Comparison of ENCODE assay signal across 9 cellular contexts in genomic region chr10:80498039-80498832, GRCh38. TPM values are rescaled to one million over a fixed set of nuclear protein-coding genes. Genes with fewer than 3 reads are reported as not detected.
DNase-seq lines count a peak whose midpoint lies in the region; ATAC-seq and TF ChIP-seq lines count a peak whose summit lies in the region.
"Had no signal": no experiment of that assay in that cellular context is flagged by ENCODE, and none has a peak within 500 bp of the region (broad histone marks: within the 10 kb centered on the region; RNA-seq: fewer than 3 reads in every experiment).

No MANE protein-coding gene starts in this region.

- DNase-seq in T-cell (no peak), epithelial cell of prostate (ENCODE audit: low read depth, low spot score) (no peak), omental fat pad (ENCODE audit: low spot score) (no peak), SIG-M5 (lab: John Stamatoyannopoulos, UW) (no peak)
- DNase-seq: NCI-H1694 treated with DMSO at 0.1 percent for 48 hours had no signal

- peaks cover 0 to 19% (median 6%) of the 10 kb centered on the region in 11 experiments; a peak in 12 of 22 replicates for H3K9me3 ChIP-seq in BLaER1 treated with 17β-estradiol and CSF1 and Interleukin-3, amounts not matched to agents 10 nM and 100 nM (replicated peaks in 1 of 11)

- peaks cover 90 to 100% (median 100%) of the 10 kb centered on the region in 10 experiments for H3K4me1 ChIP-seq in BLaER1 treated with 17β-estradiol and CSF1 and Interleukin-3, amounts not matched to agents 10 nM and 100 nM

- H3K27me3 Mint-ChIP-seq in T-cell, result no peaks in the 10 kb centered on the region

- no peaks in the 10 kb centered on the region for H3K27me3 ChIP-seq in BLaER1 treated with 17β-estradiol and CSF1 and Interleukin-3, amounts not matched to agents 10 nM and 100 nM

- peaks cover 42% of the 10 kb centered on the region for H3K36me3 Mint-ChIP-seq in T-cell

- peaks cover 0 to 8% (median 6%) of the 10 kb centered on the region in 3 donors for H3K9me3 Mint-ChIP-seq in T-cell

- peaks cover 0 to 22% (median 7%) of the 10 kb centered on the region in 11 experiments; a peak in 12 of 22 replicates for H4K20me1 ChIP-seq in BLaER1 treated with 17β-estradiol and CSF1 and Interleukin-3, amounts not matched to agents 10 nM and 100 nM

- CTCF ChIA-PET in T-cell (lab: Charles Lee), result interaction anchor here (0.9 to 1.9 kb wide), 8 partner anchors 8 to 120 kb away, joined by 3 to 6 read pairs (median 4); no protein-coding TSS in a partner anchor

- ATAC-seq in T-cell (replicated peaks in 1 of 4) (peak in 3 of 4 experiments; percentile 10 to 25 (median 14)), omental fat pad (ENCODE audit: low FRiP score) (peak; percentile 9), esophagus mucosa (no peak), GM18870 (IDR thresholded peaks at IDR 0.05; ENCODE audit: unreplicated experiment) (no peak), GM19452 (IDR thresholded peaks at IDR 0.05; ENCODE audit: unreplicated experiment) (no peak)

- peaks cover 98 to 100% (median 99%) of the 10 kb centered on the region in 3 donors for H3K4me1 Mint-ChIP-seq in T-cell

- peak overlapping the region; percentile 53 to 80 (median 62) for H3K4me3 Mint-ChIP-seq in T-cell

- H3K4me3 ChIP-seq in BLaER1 treated with 17β-estradiol and CSF1 and Interleukin-3, amounts not matched to agents 10 nM and 100 nM, result peak overlapping the region in 8 of 10 experiments; percentile 21 to 52 (median 41); a peak in 15 of 20 replicates

- peaks cover 34 to 85% (median 64%) of the 10 kb centered on the region in 11 experiments for H3K36me3 ChIP-seq in BLaER1 treated with 17β-estradiol and CSF1 and Interleukin-3, amounts not matched to agents 10 nM and 100 nM

- no peak for TF ChIP-seq CTCF in omental fat pad (IDR thresholded peaks at IDR 0.05)

- H3K27ac ChIP-seq in BLaER1 treated with 17β-estradiol and CSF1 and Interleukin-3, amounts not matched to agents 10 nM and 100 nM, result peak overlapping the region; percentile 85 to 97 (median 93)
- peak overlapping the region; percentile 99 for H3K27ac ChIP-seq in epithelial cell of prostate

- H3K4me2 ChIP-seq in BLaER1 treated with 17β-estradiol and CSF1 and Interleukin-3, amounts not matched to agents 10 nM and 100 nM, result peak overlapping the region; percentile 90 to 99 (median 96)

- H3K9ac ChIP-seq in BLaER1 treated with 17β-estradiol and CSF1 and Interleukin-3, amounts not matched to agents 10 nM and 100 nM, result peak overlapping the region; percentile 72 to 87 (median 81)

- POLR2A ChIA-PET in T-cell (lab: Charles Lee), result interaction anchor here (0.6 to 1.9 kb wide), 4 partner anchors 22 to 1174 kb away, joined by 3 to 8 read pairs (median 6); no protein-coding TSS in a partner anchor

- peak overlapping the region; percentile 95 to 99 for H3K27ac Mint-ChIP-seq in T-cell

RNA-seq across cellular contexts. Expression of gene SH2D4B, which starts 39.5 kb away (rescaled TPM):
- total RNA-seq in T-cell (under 1 TPM; 0.12 to 0.26 (median 0.23) TPM), omental fat pad (under 1 TPM in 1 of 4 donors, not detected in 3; 0.13 TPM), esophagus mucosa (0.04 TPM)

RNA-seq across cellular contexts. Expression of gene TSPAN14, which starts 44.1 kb away (rescaled TPM):
- total RNA-seq in T-cell (100 to 1,000 TPM; 130 to 204 (median 194) TPM), omental fat pad (100 to 1,000 TPM in 2 of 4 donors, 10 to 100 TPM in 2; 42.4 to 114 (median 91.6) TPM), esophagus mucosa (94.6 TPM)

Comparison
In these comparisons a context has a peak if more than half of its experiments do, and no peak if none do; other contexts are left out.
1. ATAC-seq: peak in T-cell (3 of 4) and omental fat pad (single experiment); none in esophagus mucosa (single experiment), GM18870 (single experiment) and GM19452 (single experiment).